ENCODE assay signal across 12 cellular contexts in genomic region chr19:12544401-12544876, GRCh38. TPM values are rescaled to one million over a fixed set of nuclear protein-coding genes. Genes with fewer than 3 reads are reported as not detected.
DNase-seq lines count a peak whose midpoint lies in the region; ATAC-seq and TF ChIP-seq lines count a peak whose summit lies in the region.
"Had no signal": no experiment of that assay in that cellular context is flagged by ENCODE, and none has a peak within 500 bp of the region (broad histone marks: within the 10 kb centered on the region; RNA-seq: fewer than 3 reads in every experiment).

No MANE protein-coding gene starts in this region.

- peak in 3 of 4 donors; percentile 64 to 73 (median 67) for ATAC-seq in heart left ventricle
- ATAC-seq in right cardiac atrium = peak; percentile 41 to 87
- ATAC-seq in GM19463 (IDR thresholded peaks at IDR 0.05; ENCODE audit: unreplicated experiment) = no peak
- ATAC-seq in gastrocnemius medialis = no peak
- no peak for ATAC-seq in GM19351 (IDR thresholded peaks at IDR 0.05; ENCODE audit: unreplicated experiment)

- 22 to 43% (median 35%) methylated on average over 5 of the region's 5 CpGs for WGBS in heart left ventricle, 4 donors
- 36% methylated on average over 5 of the region's 5 CpGs for WGBS in right cardiac atrium
- 74% methylated on average over 5 of the region's 5 CpGs for WGBS in suprapubic skin

- TF ChIP-seq POLR2A in heart left ventricle (IDR thresholded peaks at IDR 0.05) (no peak), suprapubic skin (IDR thresholded peaks at IDR 0.05) (no peak), gastrocnemius medialis (IDR thresholded peaks at IDR 0.05) (no peak)

- intact Hi-C loops in heart left ventricle (cut with DNase I) = loop anchor here in 2 of 10 donors (10.0 kb wide), 1 partner anchor 50 kb away; no protein-coding TSS in a partner anchor
- intact Hi-C loops in cardiac septum (cut with DNase I) = no loop called here
- intact Hi-C loops in right cardiac atrium (cut with DNase I) = no loop called here
- intact Hi-C loops in gastrocnemius medialis (cut with DNase I; ENCODE audit: low total_unique reads) = no loop called here

- peaks cover 0 to 41% (median 16%) of the 10 kb centered on the region in 9 donors for H3K36me3 ChIP-seq in heart left ventricle
- peaks cover 20% of the 10 kb centered on the region for H3K36me3 ChIP-seq in suprapubic skin
- peaks cover 0 to 29% of the 10 kb centered on the region in 2 donors for H3K36me3 ChIP-seq in gastrocnemius medialis

- in situ Hi-C loops in gastrocnemius medialis (cut with MboI; ENCODE audit: low sequenced_read_pairs in 4 of 4) = no loop called here

- H3K4me3 ChIP-seq in heart left ventricle (no peak overlapping the region), right cardiac atrium (ENCODE audit: low read length) (no peak overlapping the region), suprapubic skin (no peak overlapping the region), gastrocnemius medialis (no peak overlapping the region)

- H3K27ac ChIP-seq in heart left ventricle (peak overlapping the region in 4 of 12 donors; percentile 27 to 46 (median 32)), right cardiac atrium (ENCODE audit: low read length) (no peak overlapping the region), suprapubic skin (peak overlapping the region; percentile 25), gastrocnemius medialis (peak overlapping the region in 1 of 4 donors; percentile 18)

- H3K4me1 ChIP-seq in heart left ventricle (peaks cover 0 to 46% (median 27%) of the 10 kb centered on the region in 12 donors), right cardiac atrium (ENCODE audit: control insufficient read depth, insufficient read depth, low read length) (peaks cover 2% of the 10 kb centered on the region), suprapubic skin (peaks cover 15% of the 10 kb centered on the region), gastrocnemius medialis (peaks cover 6 to 9% of the 10 kb centered on the region in 2 donors)

- H3K9me3 ChIP-seq in heart left ventricle = peaks cover 0 to 7% (median 0%) of the 10 kb centered on the region in 12 donors
- H3K9me3 ChIP-seq in right cardiac atrium (ENCODE audit: control insufficient read depth, low read length) = no peaks in the 10 kb centered on the region
- no peaks in the 10 kb centered on the region for H3K9me3 ChIP-seq in suprapubic skin
- peaks cover 0 to 3% (median 0%) of the 10 kb centered on the region in 3 donors for H3K9me3 ChIP-seq in gastrocnemius medialis

- H3K27me3 ChIP-seq in heart left ventricle (no peaks in the 10 kb centered on the region), right cardiac atrium (ENCODE audit: control insufficient read depth, insufficient read depth) (no peaks in the 10 kb centered on the region), suprapubic skin (no peaks in the 10 kb centered on the region), gastrocnemius medialis (no peaks in the 10 kb centered on the region)

- no peak for TF ChIP-seq EP300 in suprapubic skin (IDR thresholded peaks at IDR 0.05)

- TF ChIP-seq CTCF in heart left ventricle (IDR thresholded peaks at IDR 0.05) = no peak
- no peak for TF ChIP-seq CTCF in suprapubic skin (IDR thresholded peaks at IDR 0.05)
- TF ChIP-seq CTCF in gastrocnemius medialis (IDR thresholded peaks at IDR 0.05 in 4 of 5, conservative IDR thresholded peaks at IDR 0.05 in 1 of 5) = no peak

- DNase-seq in heart left ventricle = no peak
- no peak for DNase-seq in cardiac septum (ENCODE audit: low spot score)
- DNase-seq in amniotic epithelial cell (ENCODE audit: low read depth) = peak; percentile 77
- DNase-seq in right cardiac atrium = peak in 1 of 3 donors; percentile 28
- no peak for DNase-seq in suprapubic skin (ENCODE audit: low spot score in 2 of 2)
- no peak for DNase-seq in gastrocnemius medialis
- DNase-seq: activated effector memory CD4-positive, alpha-beta T cell treated with anti-CD3 and anti-CD28 coated beads, Interleukin-2, amount 50 U/mL, for 16 hours; NCI-H1417 treated with DMSO at 0.1 percent for 48 hours; NCI-H526; SHP77 treated with DMSO at 0.1 percent for 48 hours had no signal

RNA-seq across cellular contexts. Expression of gene ZNF564, which starts 6.8 kb away (rescaled TPM):
- total RNA-seq in heart left ventricle (10 to 100 TPM in 2 of 9 donors, 1 to 10 TPM in 7; 6.1 to 10.4 (median 8.0) TPM), cardiac septum (9.3 TPM), right cardiac atrium (10 to 100 TPM; 10.1 to 13.6 (median 12.1) TPM), suprapubic skin (10 to 100 TPM in 1 of 4 donors, 1 to 10 TPM in 3; 5.6 to 17.4 (median 7.6) TPM), gastrocnemius medialis (1 to 10 TPM; 3.3 to 5.0 (median 4.5) TPM)
- polyA plus RNA-seq in heart left ventricle (1 to 10 TPM; 4.0 to 5.6 TPM), right cardiac atrium (4.6 TPM)

RNA-seq across cellular contexts. Expression of gene ZNF709, which starts 59.8 kb away (rescaled TPM):
- total RNA-seq in heart left ventricle (1 to 10 TPM in 8 of 9 donors, under 1 TPM in 1; 0.89 to 2.9 (median 1.7) TPM), cardiac septum (0.94 TPM), right cardiac atrium (1 to 10 TPM; 1.3 to 2.6 (median 2.0) TPM), suprapubic skin (1 to 10 TPM; 1.1 to 4.1 (median 1.7) TPM), gastrocnemius medialis (1 to 10 TPM in 1 of 4 donors, under 1 TPM in 3; 0.52 to 1.7 (median 0.61) TPM)
- polyA plus RNA-seq in heart left ventricle (1 to 10 TPM; 1.3 TPM), right cardiac atrium (1.3 TPM)

Comparison
In these comparisons a context has a peak if more than half of its experiments do, and no peak if none do; other contexts are left out.
1. ATAC-seq: peak in heart left ventricle (3 of 4) and right cardiac atrium (2 of 2); none in GM19463 (single experiment), gastrocnemius medialis (0 of 2) and GM19351 (single experiment).